In genomic region chr11:73176145-73176891, GRCh38 we compare ENCODE assay signal across 14 cellular contexts. TPM values are rescaled to one million over a fixed set of nuclear protein-coding genes. Genes with fewer than 3 reads are reported as not detected.
DNase-seq lines count a peak whose midpoint lies in the region; ATAC-seq and TF ChIP-seq lines count a peak whose summit lies in the region.
"Had no signal": no experiment of that assay in that cellular context is flagged by ENCODE, and none has a peak within 500 bp of the region (broad histone marks: within the 10 kb centered on the region; RNA-seq: fewer than 3 reads in every experiment).

No MANE protein-coding gene starts in this region.

- no peaks in the 10 kb centered on the region for H4K20me1 ChIP-seq in IMR-90 (ENCODE audit: insufficient read depth, low read length)

- H3K27me3 Mint-ChIP-seq in Caco-2 (ENCODE audit: insufficient read depth, unreplicated experiment) (no peaks in the 10 kb centered on the region), chondrocyte (ENCODE audit: low read depth) (peaks cover 5% of the 10 kb centered on the region)
- H3K27me3 Mint-ChIP-seq: stimulated activated naive CD8-positive, alpha-beta T cell treated with anti-CD3 and anti-CD28 coated beads, Interleukin-15, amount 100 ng/mL, for 72 hours had no signal

- CTCF ChIA-PET in Caco-2 (lab: Charles Lee) (interaction anchor here (0.6 to 4.2 kb wide), 8 partner anchors 9 to 383 kb away, joined by 3 to 65 read pairs (median 4); partner anchors contain the start of genes FCHSD2 and STARD10), IMR-90 (lab: Yijun Ruan, JAX) (interaction anchor here (1.0 kb wide), 3 partner anchors 10 to 113 kb away, joined by 3 read pairs; no protein-coding TSS in a partner anchor)

- H3K4me1 ChIP-seq in Caco-2 (peaks cover 39% of the 10 kb centered on the region), IMR-90 (ENCODE audit: control insufficient read depth, insufficient read depth, low read length) (peaks cover 5% of the 10 kb centered on the region), trophoblast cell (ENCODE audit: control insufficient read depth in 1 of 2, insufficient read depth in 2 of 2, low read length in 2 of 2) (peaks cover 5% of the 10 kb centered on the region in 2 experiments)

- H3K27ac ChIP-seq in IMR-90 (ENCODE audit: insufficient read depth, low read length) = no peak overlapping the region
- H3K27ac ChIP-seq in trophoblast cell (ENCODE audit: low read depth, low read length) = no peak overlapping the region
- H3K27ac ChIP-seq: KMS-11 had no signal

- intact Hi-C loops in Caco-2 (cut with micrococcal nuclease; ENCODE audit: unreplicated experiment) = no loop called here
- intact Hi-C loops in IMR-90 (cut with micrococcal nuclease) = no loop called here

- H3K18ac ChIP-seq in IMR-90 (ENCODE audit: low read depth, low read length) (no peak overlapping the region), trophoblast cell (ENCODE audit: low read length) (no peak overlapping the region)

- H3K9ac ChIP-seq in IMR-90 (ENCODE audit: low read depth, low read length) = no peak overlapping the region
- H3K9ac ChIP-seq in trophoblast cell (ENCODE audit: low read length) = no peak overlapping the region
- H3K9ac ChIP-seq: KMS-11 had no signal

- H2BK20ac ChIP-seq in IMR-90 (ENCODE audit: low read depth, low read length) = no peak overlapping the region; the same call in 1 of the 2 replicates

- no peak overlapping the region for H4K91ac ChIP-seq in IMR-90 (ENCODE audit: insufficient read depth, low read depth, low read length)
- peak overlapping the region; percentile 17 for H4K91ac ChIP-seq in trophoblast cell (ENCODE audit: low read depth, low read length)

- H3K4me3 Mint-ChIP-seq in Caco-2 (ENCODE audit: unreplicated experiment) = no peak overlapping the region
- H3K4me3 Mint-ChIP-seq in chondrocyte (ENCODE audit: unreplicated experiment) = no peak overlapping the region
- H3K4me3 Mint-ChIP-seq: CD14-positive monocyte; stimulated activated naive CD8-positive, alpha-beta T cell treated with anti-CD3 and anti-CD28 coated beads, Interleukin-15, amount 100 ng/mL, for 72 hours had no signal

- H3K27me3 ChIP-seq in Caco-2 (replicated peaks; ENCODE audit: control insufficient read depth, insufficient read depth, low read length) (no peaks in the 10 kb centered on the region), IMR-90 (ENCODE audit: control insufficient read depth, insufficient read depth, low read length) (no peaks in the 10 kb centered on the region), trophoblast cell (ENCODE audit: insufficient read depth, low read length) (no peaks in the 10 kb centered on the region)

- no peak overlapping the region for H3K4me3 ChIP-seq in Caco-2 (ENCODE audit: low read depth, low read length)
- no peak overlapping the region for H3K4me3 ChIP-seq in IMR-90 (ENCODE audit: insufficient read depth, low read depth, low read length)
- no peak overlapping the region for H3K4me3 ChIP-seq in trophoblast cell (ENCODE audit: low read depth, low read length)

- POLR2A ChIA-PET in Caco-2 (lab: Charles Lee) = interaction anchor here (0.6 to 0.7 kb wide), 4 partner anchors 18 to 363 kb away, joined by 3 to 4 read pairs (median 3); partner anchors contain the start of gene RELT
- POLR2A ChIA-PET in IMR-90 (lab: Charles Lee; ENCODE audit: unreplicated experiment) = interaction anchor here (0.7 kb wide), 1 partner anchor 34 kb away, joined by 4 read pairs; the partner anchor contains the start of gene FCHSD2

- H2BK5ac ChIP-seq in IMR-90 (ENCODE audit: low read depth, low read length, poor library complexity, severe bottlenecking) (no peak overlapping the region), trophoblast cell (ENCODE audit: low read depth, low read length, poor library complexity) (no peak overlapping the region)

- no peak overlapping the region for H4K5ac ChIP-seq in IMR-90 (ENCODE audit: low read depth, low read length)

- ATAC-seq in IMR-90 (ENCODE audit: low read depth) (no peak), GM18861 (IDR thresholded peaks at IDR 0.05; ENCODE audit: unreplicated experiment) (no peak)
- ATAC-seq: stimulated activated naive CD8-positive, alpha-beta T cell treated with anti-CD3 and anti-CD28 coated beads, Interleukin-15, amount 100 ng/mL, for 72 hours had no signal

- H3K79me1 ChIP-seq in IMR-90 (ENCODE audit: low read depth in 1 of 2, low read length in 2 of 2) (no peaks in the 10 kb centered on the region), trophoblast cell (ENCODE audit: low read length) (no peaks in the 10 kb centered on the region)

- H4K12ac ChIP-seq in trophoblast cell (ENCODE audit: low read depth, low read length) = no peak overlapping the region

- H3K79me2 ChIP-seq in trophoblast cell (ENCODE audit: control insufficient read depth, insufficient read depth, low read length, poor library complexity) = no peaks in the 10 kb centered on the region

- in situ Hi-C loops in IMR-90 (cut with MboI; ENCODE audit: low sequenced_read_pairs) = loop anchor here (5.0 kb wide), 2 partner anchors 344 to 454 kb away; no protein-coding TSS in a partner anchor

- H4K8ac ChIP-seq in IMR-90 (ENCODE audit: low read depth in 2 of 2, low read length in 2 of 2) = no peak overlapping the region
- H4K8ac ChIP-seq in trophoblast cell (ENCODE audit: low read depth, low read length) = no peak overlapping the region

- H2BK15ac ChIP-seq in IMR-90 (ENCODE audit: low read depth, low read length) = peak overlapping the region; percentile 66; the same call in 1 of the 3 replicates

- DNase-seq in Caco-2 = peak in 1 of 2 experiments; percentile 46
- no peak for DNase-seq in IMR-90
- DNase-seq in chondrocyte (ENCODE audit: low spot score) = no peak
- DNase-seq in trophoblast cell = no peak
- no peak for DNase-seq in inferior parietal cortex (ENCODE audit: extremely low spot score)
- no peak for DNase-seq in mesenteric fat pad (ENCODE audit: low spot score)
- no peak for DNase-seq in NCI-H146 treated with DMSO at 0.1 percent for 48 hours (lab: John Stamatoyannopoulos, UW; ENCODE audit: unreplicated experiment)
- DNase-seq: foreskin melanocyte; NCI-H2029; retina; stimulated activated naive CD8-positive, alpha-beta T cell treated with anti-CD3 and anti-CD28 coated beads, Interleukin-15, amount 100 ng/mL, for 72 hours had no signal

- H2AK5ac ChIP-seq in IMR-90 (ENCODE audit: low read depth, low read length) (0 out of 2 replicates have a peak overlapping the region, but pooled peaks have one; percentile 9), trophoblast cell (ENCODE audit: low read length) (no peak overlapping the region)

- H3K4me2 ChIP-seq in IMR-90 (ENCODE audit: low read depth, low read length) (no peak overlapping the region), trophoblast cell (ENCODE audit: low read length) (no peak overlapping the region)
- H3K4me2 ChIP-seq: KMS-11 had no signal

- TF ChIP-seq CTCF in Caco-2 (IDR thresholded peaks at IDR 0.05; ENCODE audit: insufficient read depth in 1 of 2, low read depth in 1 of 2, low read length in 1 of 2, severe bottlenecking in 1 of 2, unreplicated experiment in 1 of 2) (no peak), IMR-90 (conservative IDR thresholded peaks at IDR 0.05; ENCODE audit: low read depth, low read length) (no peak), chondrocyte (IDR thresholded peaks at IDR 0.05) (no peak)

- no peaks in the 10 kb centered on the region for H3K9me3 ChIP-seq in Caco-2
- H3K9me3 ChIP-seq in IMR-90 (ENCODE audit: control insufficient read depth, insufficient read depth, low read length) = no peaks in the 10 kb centered on the region
- no peaks in the 10 kb centered on the region for H3K9me3 ChIP-seq in trophoblast cell (ENCODE audit: insufficient read depth, low read depth, low read length)

- H3K36me3 Mint-ChIP-seq in Caco-2 (ENCODE audit: insufficient read depth, unreplicated experiment) (no peaks in the 10 kb centered on the region), chondrocyte (ENCODE audit: low read depth) (no peaks in the 10 kb centered on the region)
- H3K36me3 Mint-ChIP-seq: CD14-positive monocyte had no signal

- no peak for TF ChIP-seq POLR2A in IMR-90 (IDR thresholded peaks at IDR 0.05; ENCODE audit: low read depth, low read length)

- H2BK120ac ChIP-seq in IMR-90 (ENCODE audit: low read depth, low read length) (0 out of 2 replicates have a peak overlapping the region, but pooled peaks have one; percentile 40), trophoblast cell (ENCODE audit: insufficient read depth, low read length, poor library complexity) (no peak overlapping the region)

- H3K14ac ChIP-seq in IMR-90 (replicated peaks; ENCODE audit: low read depth, low read length) (peak overlapping the region; percentile 61), trophoblast cell (ENCODE audit: low read length) (no peak overlapping the region)

- dilution Hi-C loops in IMR-90 (cut with HindIII; ENCODE audit: low sequenced_read_pairs, unreplicated experiment) = no loop called here

- H3K56ac ChIP-seq in IMR-90 (ENCODE audit: extremely low read depth, insufficient read depth, low read length) = no peak overlapping the region

- H3K9me1 ChIP-seq in IMR-90 (ENCODE audit: insufficient read depth, low read length) = peaks cover 15% of the 10 kb centered on the region

- no peak overlapping the region for H2AK9ac ChIP-seq in IMR-90 (replicated peaks; ENCODE audit: low read depth, low read length, poor library complexity)

- H3K36me3 ChIP-seq in Caco-2 (ENCODE audit: control insufficient read depth, insufficient read depth, low read length) (no peaks in the 10 kb centered on the region), IMR-90 (ENCODE audit: control insufficient read depth, insufficient read depth, low read length) (no peaks in the 10 kb centered on the region), trophoblast cell (ENCODE audit: control insufficient read depth in 1 of 2, insufficient read depth in 2 of 2, low read length in 2 of 2) (no peaks in the 10 kb centered on the region)

- peak overlapping the region; percentile 32; the same call in 1 of the 2 replicates for H3K23ac ChIP-seq in IMR-90 (ENCODE audit: low read depth, low read length)
- no peak overlapping the region for H3K23ac ChIP-seq in trophoblast cell (ENCODE audit: low read length)

- H2BK12ac ChIP-seq in trophoblast cell (ENCODE audit: low read length) = no peak overlapping the region

- H3K27ac Mint-ChIP-seq in Caco-2 (ENCODE audit: unreplicated experiment) (peak overlapping the region; percentile 14), chondrocyte (ENCODE audit: unreplicated experiment) (peak overlapping the region; percentile 82)

- no TSS peak for BruUV-seq in Caco-2 (replicated peaks; lab: Mats Ljungman, UMichigan)
- no TSS peak for BruUV-seq in IMR-90 (replicated peaks; lab: Mats Ljungman, UMichigan)

- H3K9me3 Mint-ChIP-seq in Caco-2 (ENCODE audit: unreplicated experiment) (no peaks in the 10 kb centered on the region), chondrocyte (ENCODE audit: low read depth) (no peaks in the 10 kb centered on the region)
- H3K9me3 Mint-ChIP-seq: stimulated activated naive CD8-positive, alpha-beta T cell treated with anti-CD3 and anti-CD28 coated beads, Interleukin-15, amount 100 ng/mL, for 72 hours had no signal

- peaks cover 23% of the 10 kb centered on the region for H3K4me1 Mint-ChIP-seq in Caco-2 (ENCODE audit: low read depth, unreplicated experiment)
- peaks cover 45% of the 10 kb centered on the region for H3K4me1 Mint-ChIP-seq in chondrocyte (ENCODE audit: low read depth)

- no peak for TF ChIP-seq RAD21 in IMR-90 (IDR thresholded peaks at IDR 0.05; ENCODE audit: low read length)

- peak overlapping the region; percentile 16 for H2AFZ ChIP-seq in IMR-90 (replicated peaks; ENCODE audit: low read length, poor library complexity)
- H2AFZ ChIP-seq in trophoblast cell (ENCODE audit: insufficient read depth, low read length, poor library complexity) = no peak overlapping the region

- WGBS in IMR-90 (ENCODE audit: extremely low coverage in 2 of 2, insufficient read length in 1 of 2), 2 experiments = 72% methylated on average over 3 of the region's 5 CpGs; no CpG with 5 or more reads in 1 of the 2 experiments
- no CpG with 5 or more reads among the region's 5 CpGs for WGBS in trophoblast cell (ENCODE audit: extremely low coverage, insufficient coverage, insufficient read length)

- no peak overlapping the region for H3K4ac ChIP-seq in IMR-90 (ENCODE audit: low read depth, low read length)
- H3K4ac ChIP-seq in trophoblast cell (ENCODE audit: low read depth, low read length) = no peak overlapping the region

RNA-seq across cellular contexts. Expression of gene FCHSD2, which starts 34.2 kb away (rescaled TPM):
- total RNA-seq in Caco-2 (2022) = 27.2 and 32.7 TPM in 2 replicates
- 5.9 and 8.9 TPM in 2 replicates for total RNA-seq in IMR-90 (2012; rRNA removed)
- polyA plus RNA-seq in IMR-90 (2012; rRNA removed) = 16.6 and 18.7 TPM in 2 replicates
- polyA plus RNA-seq in IMR-90 (2012; cell fraction: cytosol; rRNA removed) = 6.0 and 7.2 TPM in 2 replicates
- polyA plus RNA-seq in IMR-90 (2012; cell fraction: nucleus; rRNA removed; ENCODE audit: low replicate concordance) = 11.2 and 40.5 TPM in 2 replicates
- total RNA-seq in chondrocyte = 38.7 to 69.5 TPM (median 66.8 TPM) in 3 replicates
- polyA plus RNA-seq in trophoblast cell (2013) = 6.4 and 8.1 TPM in 2 replicates
- total RNA-seq in mesenteric fat pad = 54.9 TPM

RNA-seq across cellular contexts. Expression of gene P2RY2, which starts 41.8 kb away (rescaled TPM):
- total RNA-seq in Caco-2 (2022) (10.4 and 11.4 TPM in 2 replicates), IMR-90 (2012; rRNA removed) (not detected in 2 replicates), chondrocyte (0.32 TPM in 1 of 3 replicates, not detected in the others), mesenteric fat pad (1.4 TPM)
- 0.06 TPM in 1 of 2 replicates, not detected in the other for polyA plus RNA-seq in IMR-90 (2012; rRNA removed)
- 0.02 TPM in 1 of 2 replicates, not detected in the other for polyA plus RNA-seq in IMR-90 (2012; cell fraction: cytosol; rRNA removed)
- 0.07 TPM in 1 of 2 replicates, not detected in the other for polyA plus RNA-seq in IMR-90 (2012; cell fraction: nucleus; rRNA removed; ENCODE audit: low replicate concordance)
- 4.4 and 4.6 TPM in 2 replicates for polyA plus RNA-seq in trophoblast cell (2013)
